Comparison of ENCODE assay signal across 31 cellular contexts in genomic region chr10:133347636-133348517, GRCh38. TPM values are rescaled to one million over a fixed set of nuclear protein-coding genes. Genes with fewer than 3 reads are reported as not detected.
DNase-seq lines count a peak whose midpoint lies in the region; ATAC-seq and TF ChIP-seq lines count a peak whose summit lies in the region.
"Had no signal": no experiment of that assay in that cellular context is flagged by ENCODE, and none has a peak within 500 bp of the region (broad histone marks: within the 10 kb centered on the region; RNA-seq: fewer than 3 reads in every experiment).

No MANE protein-coding gene starts in this region.

- ATAC-seq in omental fat pad (ENCODE audit: low FRiP score) (no peak), HG03175 (IDR thresholded peaks at IDR 0.05; ENCODE audit: unreplicated experiment) (no peak)
- ATAC-seq: activated naive CD4-positive, alpha-beta T cell treated with anti-CD3 and anti-CD28 coated beads, Interleukin-2, amount 50 U/mL, for 72 hours; left lung; naive thymus-derived CD8-positive, alpha-beta T cell had no signal

- DNase-seq in Caco-2 (peak; percentile 86 to 91), LoVo (ENCODE audit: low spot score) (peak; percentile 48), hepatocyte (ENCODE audit: low spot score) (peak; percentile 71), thyroid gland (no peak), omental fat pad (ENCODE audit: low spot score) (no peak)
- DNase-seq: activated B cell treated with CpG ODN at 0.5 μM for 24 hours; activated CD4-positive, alpha-beta T cell treated with anti-CD3 and anti-CD28 coated beads, Interleukin-2, amount 50 U/mL, for 48 hours; activated CD8-positive, alpha-beta memory T cell treated with anti-CD3 and anti-CD28 coated beads, Interleukin-2, amount 50 U/mL, for 48 hours; anterior cingulate cortex; Calu3; esophagus squamous epithelium; naive thymus-derived CD8-positive, alpha-beta T cell; NCI-H1092; NCI-H1930; stimulated activated CD4-positive, alpha-beta T cell treated with anti-CD3 and anti-CD28 coated beads, Interleukin-12 subunit alpha, Interleukin-12 subunit beta, amount 100 ng/mL, for 4 hours; stimulated activated CD4-positive, alpha-beta T cell treated with anti-CD3 and anti-CD28 coated beads, Interleukin-4, amount 100 ng/mL, for 4 hours; stimulated activated naive CD4-positive, alpha-beta T cell; SW 1271; testis had no signal

- H3K4me1 Mint-ChIP-seq in Caco-2 (ENCODE audit: low read depth, unreplicated experiment) = peaks cover 21% of the 10 kb centered on the region
- H3K4me1 Mint-ChIP-seq: mesothelial cell of epicardium had no signal

- H3K27me3 ChIP-seq in Caco-2 (replicated peaks; ENCODE audit: control insufficient read depth, insufficient read depth, low read length) (no peaks in the 10 kb centered on the region), hepatocyte (no peaks in the 10 kb centered on the region), thyroid gland (peaks cover 6% of the 10 kb centered on the region)
- H3K27me3 ChIP-seq: testis had no signal

- H3K36me3 Mint-ChIP-seq in Caco-2 (ENCODE audit: insufficient read depth, unreplicated experiment) = peaks cover 60% of the 10 kb centered on the region
- H3K36me3 Mint-ChIP-seq: activated naive CD4-positive, alpha-beta T cell treated with anti-CD3 and anti-CD28 coated beads, Interleukin-2, amount 50 U/mL, for 72 hours; mesothelial cell of epicardium; naive thymus-derived CD8-positive, alpha-beta T cell had no signal

- no peaks in the 10 kb centered on the region for H4K20me1 ChIP-seq in hepatocyte (ENCODE audit: insufficient read depth, poor library complexity, severe bottlenecking)

- H3K36me3 ChIP-seq in Caco-2 (ENCODE audit: control insufficient read depth, insufficient read depth, low read length) = no peaks in the 10 kb centered on the region
- H3K36me3 ChIP-seq in hepatocyte (replicated peaks; ENCODE audit: insufficient read depth, low read depth) = no peaks in the 10 kb centered on the region
- H3K36me3 ChIP-seq in thyroid gland = no peaks in the 10 kb centered on the region
- H3K36me3 ChIP-seq: BLaER1 treated with 17β-estradiol and CSF1 and Interleukin-3, amounts not matched to agents 10 nM and 100 nM; esophagus squamous epithelium; left lung had no signal

- no peak overlapping the region for H2AFZ ChIP-seq in hepatocyte

- H3K4me2 ChIP-seq in hepatocyte = peak overlapping the region; percentile 65

- CTCF ChIA-PET in Caco-2 (lab: Charles Lee) = interaction anchor here (0.6 to 1.4 kb wide), 4 partner anchors 10 to 63 kb away, joined by 4 to 10 read pairs (median 6); partner anchors contain the start of gene FUOM

- peaks cover 55% of the 10 kb centered on the region for H3K4me1 ChIP-seq in Caco-2
- H3K4me1 ChIP-seq in hepatocyte (ENCODE audit: insufficient read depth) = peaks cover 5% of the 10 kb centered on the region
- no peaks in the 10 kb centered on the region for H3K4me1 ChIP-seq in thyroid gland
- H3K4me1 ChIP-seq: left lung, testis had no signal

- H3K27ac ChIP-seq in hepatocyte = peak overlapping the region; percentile 79
- H3K27ac ChIP-seq in thyroid gland = no peak overlapping the region
- H3K27ac ChIP-seq: BLaER1 treated with 17β-estradiol and CSF1 and Interleukin-3, amounts not matched to agents 10 nM and 100 nM; coronary artery; esophagus squamous epithelium; left lung; testis had no signal

- peak overlapping the region; percentile 36 for H3K27ac Mint-ChIP-seq in Caco-2 (ENCODE audit: unreplicated experiment)
- H3K27ac Mint-ChIP-seq: activated B cell treated with CpG ODN at 0.5 μM for 24 hours; activated naive CD4-positive, alpha-beta T cell treated with anti-CD3 and anti-CD28 coated beads, Interleukin-2, amount 50 U/mL, for 72 hours; activated T-helper 17 cell treated with anti-CD3 and anti-CD28 coated beads, Interleukin-2, amount 50 U/mL, for 72 hours; mesothelial cell of epicardium had no signal

- BruUV-seq in Caco-2 (replicated peaks; lab: Mats Ljungman, UMichigan) = no TSS peak

- WGBS in hepatocyte (ENCODE audit: low lambda C conversion rate, missing lambda C conversion rate) = 65% methylated on average over 12 of the region's 17 CpGs
- WGBS in thyroid gland, 2 donors = 62 to 65% methylated on average over 7 to 12 of the region's 17 CpGs

- H3K9me2 ChIP-seq in hepatocyte (replicated peaks; ENCODE audit: insufficient read depth) = no peaks in the 10 kb centered on the region

- peak in 1 of 2 experiments; percentile 17 for TF ChIP-seq CTCF in Caco-2 (IDR thresholded peaks at IDR 0.05; ENCODE audit: insufficient read depth in 1 of 2, low read depth in 1 of 2, low read length in 1 of 2, severe bottlenecking in 1 of 2, unreplicated experiment in 1 of 2)
- no peak for TF ChIP-seq CTCF in hepatocyte (IDR thresholded peaks at IDR 0.05; ENCODE audit: poor library complexity)
- TF ChIP-seq CTCF in thyroid gland (IDR thresholded peaks at IDR 0.05) = no peak
- TF ChIP-seq CTCF in omental fat pad (IDR thresholded peaks at IDR 0.05) = no peak

- peaks cover 9% of the 10 kb centered on the region for H3K9me3 Mint-ChIP-seq in Caco-2 (ENCODE audit: unreplicated experiment)
- H3K9me3 Mint-ChIP-seq: activated B cell treated with CpG ODN at 0.5 μM for 24 hours; activated naive CD4-positive, alpha-beta T cell treated with anti-CD3 and anti-CD28 coated beads, Interleukin-2, amount 50 U/mL, for 72 hours; activated T-helper 17 cell treated with anti-CD3 and anti-CD28 coated beads, Interleukin-2, amount 50 U/mL, for 72 hours had no signal

- H3K79me2 ChIP-seq in hepatocyte = no peaks in the 10 kb centered on the region

- H3K27me3 Mint-ChIP-seq in Caco-2 (ENCODE audit: insufficient read depth, unreplicated experiment) = no peaks in the 10 kb centered on the region

- no peak overlapping the region for H3K4me3 Mint-ChIP-seq in Caco-2 (ENCODE audit: unreplicated experiment)
- H3K4me3 Mint-ChIP-seq: activated B cell treated with CpG ODN at 0.5 μM for 24 hours; activated T-helper 17 cell treated with anti-CD3 and anti-CD28 coated beads, Interleukin-2, amount 50 U/mL, for 72 hours; mesothelial cell of epicardium; naive thymus-derived CD8-positive, alpha-beta T cell had no signal

- no peak for TF ChIP-seq POLR2A in thyroid gland (IDR thresholded peaks at IDR 0.05)

- intact Hi-C loops in Caco-2 (cut with micrococcal nuclease; ENCODE audit: unreplicated experiment) (no loop called here), thyroid gland (cut with DNase I) (no loop called here)

- POLR2A ChIA-PET in Caco-2 (lab: Charles Lee) = interaction anchor here (0.6 to 1.2 kb wide), 5 partner anchors 9 to 331 kb away, joined by 3 to 14 read pairs (median 3); partner anchors contain the start of gene FUOM

- H3K9me3 ChIP-seq in Caco-2 = 0 out of 2 replicates have a peak, but pooled peaks cover 3% of the 10 kb centered on the region
- H3K9me3 ChIP-seq in hepatocyte (ENCODE audit: low read depth) = no peaks in the 10 kb centered on the region
- no peaks in the 10 kb centered on the region for H3K9me3 ChIP-seq in thyroid gland
- H3K9me3 ChIP-seq: esophagus squamous epithelium, left lung, testis had no signal

- no peak overlapping the region for H3K4me3 ChIP-seq in Caco-2 (ENCODE audit: low read depth, low read length)
- H3K4me3 ChIP-seq in hepatocyte = no peak overlapping the region
- H3K4me3 ChIP-seq in thyroid gland (replicated peaks in 1 of 3) = no peak overlapping the region
- H3K4me3 ChIP-seq: BLaER1 treated with 17β-estradiol and CSF1 and Interleukin-3, amounts not matched to agents 10 nM and 100 nM; coronary artery; esophagus squamous epithelium; left lung; testis had no signal

RNA-seq across cellular contexts. Expression of gene PRAP1, which starts 0.7 kb away (rescaled TPM):
- total RNA-seq in Caco-2 (2022) (0.34 TPM in 1 of 2 replicates, not detected in the other), hepatocyte (146 and 156 TPM in 2 replicates), thyroid gland (not detected), omental fat pad (1 to 10 TPM in 1 of 4 donors, not detected in 3; 3.3 TPM)
- 178 and 324 TPM in 2 replicates for polyA plus RNA-seq in hepatocyte
- total RNA-seq: activated B cell treated with CpG ODN at 0.5 μM for 24 hours; activated naive CD4-positive, alpha-beta T cell treated with anti-CD3 and anti-CD28 coated beads, Interleukin-2, amount 50 U/mL, for 72 hours; activated T-helper 17 cell treated with anti-CD3 and anti-CD28 coated beads, Interleukin-2, amount 50 U/mL, for 72 hours; Calu3; Daoy; esophagus squamous epithelium; frontal cortex; left lung; LHCN-M2; naive thymus-derived CD8-positive, alpha-beta T cell; osteocyte had no signal
- polyA plus RNA-seq: AG04450 had no signal

RNA-seq across cellular contexts. Expression of gene FUOM, which starts 9.9 kb away (rescaled TPM):
- 108 and 119 TPM in 2 replicates for total RNA-seq in Caco-2 (2022)
- 17.3 and 34.6 TPM in 2 replicates for total RNA-seq in hepatocyte
- 31.1 and 35.0 TPM in 2 replicates for polyA plus RNA-seq in hepatocyte
- total RNA-seq in thyroid gland = 10 to 100 TPM in 3 of 4 donors, 1 to 10 TPM in 1; 7.4 to 25.9 (median 18.9) TPM
- 10 to 100 TPM; 20.6 to 34.3 (median 24.1) TPM for total RNA-seq in omental fat pad

RNA-seq across cellular contexts. Expression of gene CALY, which starts 11.2 kb away (rescaled TPM):
- not detected in 2 replicates for total RNA-seq in Caco-2 (2022)
- 2.3 TPM in 1 of 2 replicates, not detected in the other for total RNA-seq in hepatocyte
- polyA plus RNA-seq in hepatocyte = 3.1 and 3.7 TPM in 2 replicates
- 1 to 10 TPM in 1 of 4 donors, under 1 TPM in 1, not detected in 2; 0.13 to 1.5 TPM for total RNA-seq in thyroid gland
- not detected for total RNA-seq in omental fat pad
- total RNA-seq: activated B cell treated with CpG ODN at 0.5 μM for 24 hours; activated naive CD4-positive, alpha-beta T cell treated with anti-CD3 and anti-CD28 coated beads, Interleukin-2, amount 50 U/mL, for 72 hours; activated T-helper 17 cell treated with anti-CD3 and anti-CD28 coated beads, Interleukin-2, amount 50 U/mL, for 72 hours; Calu3; Daoy; esophagus squamous epithelium; left lung; LHCN-M2 had no signal

RNA-seq across cellular contexts. Expression of gene ECHS1, which starts 25.3 kb away (rescaled TPM):
- total RNA-seq in Caco-2 (2022) (232 and 247 TPM in 2 replicates), hepatocyte (146 TPM in 2 replicates), thyroid gland (100 to 1,000 TPM in 2 of 4 donors, 10 to 100 TPM in 2; 73.9 to 135 (median 99.5) TPM), omental fat pad (100 to 1,000 TPM in 3 of 4 donors, 10 to 100 TPM in 1; 96.0 to 197 (median 138) TPM)
- 167 and 204 TPM in 2 replicates for polyA plus RNA-seq in hepatocyte

RNA-seq across cellular contexts. Expression of gene PAOX, which starts 31.2 kb away (rescaled TPM):
- 6.7 and 7.3 TPM in 2 replicates for total RNA-seq in Caco-2 (2022)
- total RNA-seq in hepatocyte = 11.5 and 12.7 TPM in 2 replicates
- polyA plus RNA-seq in hepatocyte = 19.6 and 27.6 TPM in 2 replicates
- 10 to 100 TPM in 2 of 4 donors, 1 to 10 TPM in 2; 3.5 to 11.0 (median 9.9) TPM for total RNA-seq in thyroid gland
- 1 to 10 TPM; 3.8 to 7.7 (median 6.1) TPM for total RNA-seq in omental fat pad

Comparison
In these comparisons a context has a peak if more than half of its experiments do, and no peak if none do; other contexts are left out.
1. DNase-seq: peak in Caco-2 (2 of 2), LoVo (single experiment) and hepatocyte (single experiment); none in thyroid gland (0 of 2) and omental fat pad (single experiment).
2. RNA of gene PRAP1, which starts 0.7 kb away (total RNA-seq): 146 to 156 TPM in hepatocyte; 0.34 TPM in Caco-2, not detected in thyroid gland and 3.3 TPM in omental fat pad; every median in the first group is over 10 times any median in the second.